11 cellular contexts compared by ENCODE assay signal in the genomic region with DNA sequence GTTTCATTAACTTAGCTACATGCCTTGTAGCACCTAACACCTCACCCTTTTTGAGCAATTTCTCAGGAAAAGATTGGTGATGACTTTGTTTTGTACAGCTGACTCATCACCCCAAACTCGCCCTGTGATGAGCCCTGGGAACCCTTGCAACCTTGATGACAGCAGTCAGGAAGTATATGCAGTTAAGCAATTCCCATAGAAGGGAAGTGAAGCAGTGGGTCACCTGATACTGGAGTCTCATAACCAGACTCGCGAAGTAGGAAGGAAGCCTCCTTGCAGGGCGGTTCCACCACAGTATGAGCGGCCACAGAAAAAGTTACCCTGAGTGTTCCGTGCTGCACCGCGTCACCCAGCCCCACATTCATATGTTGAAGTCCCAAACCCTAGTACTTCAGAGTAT.
A peak's percentile ranks its signal among the peaks of the same experiment; 100 is the strongest.
DNase-seq lines count a peak whose midpoint lies in the region; ATAC-seq and TF ChIP-seq lines count a peak whose summit lies in the region.
"Had no signal": no experiment of that assay in that cellular context is flagged by ENCODE, and none has a peak within 500 bp of the region (broad histone marks: within the 10 kb centered on the region; RNA-seq: fewer than 3 reads in every experiment).

No MANE protein-coding gene starts in this region.

- H3K27me3 Mint-ChIP-seq in chondrocyte (ENCODE audit: low read depth): no peaks in the 10 kb centered on the region

- H3K36me3 Mint-ChIP-seq in chondrocyte (ENCODE audit: low read depth): no peaks in the 10 kb centered on the region

- TF ChIP-seq CTCF in osteoblast (IDR thresholded peaks at IDR 0.05; ENCODE audit: extremely low read depth, low read depth, low read length) (no peak), chondrocyte (IDR thresholded peaks at IDR 0.05) (no peak), dorsolateral prefrontal cortex (IDR thresholded peaks at IDR 0.05 in 54 of 56, conservative IDR thresholded peaks at IDR 0.05 in 2 of 56; ENCODE audit: low read depth in 1 of 56, partially characterized antibody in 56 of 56) (no peak)

- H3K9me3 ChIP-seq in osteoblast (ENCODE audit: low read depth, low read length): no peaks in the 10 kb centered on the region
- H3K9me3 ChIP-seq: pancreas had no signal

- H2AFZ ChIP-seq in osteoblast (ENCODE audit: low read length): no peak overlapping the region

- H3K27ac Mint-ChIP-seq in chondrocyte (ENCODE audit: unreplicated experiment): no peak overlapping the region

- H3K4me3 Mint-ChIP-seq in chondrocyte (ENCODE audit: unreplicated experiment): no peak overlapping the region
- H3K4me3 Mint-ChIP-seq: central memory CD8-positive, alpha-beta T cell had no signal

- no peak overlapping the region for H3K4me3 ChIP-seq in osteoblast (ENCODE audit: insufficient read depth, low read length)
- H3K4me3 ChIP-seq in dorsolateral prefrontal cortex: no peak overlapping the region
- H3K4me3 ChIP-seq: pancreas had no signal

- no peaks in the 10 kb centered on the region for H3K27me3 ChIP-seq in osteoblast (ENCODE audit: insufficient read depth, low read length)
- no peaks in the 10 kb centered on the region for H3K27me3 ChIP-seq in dorsolateral prefrontal cortex
- H3K27me3 ChIP-seq: pancreas had no signal

- ATAC-seq in GM18519 (IDR thresholded peaks at IDR 0.05; ENCODE audit: low FRiP score, unreplicated experiment): no peak

- intact Hi-C loops in dorsolateral prefrontal cortex (cut with DNase I): no loop called here

- H3K4me2 ChIP-seq in osteoblast (ENCODE audit: insufficient read depth, low read length): no peak overlapping the region

- H3K4me1 ChIP-seq in osteoblast (ENCODE audit: insufficient read depth, low read length): peaks cover 4% of the 10 kb centered on the region
- H3K4me1 ChIP-seq: pancreas had no signal

- H3K79me2 ChIP-seq in osteoblast (ENCODE audit: insufficient read depth, low read length): no peaks in the 10 kb centered on the region

- H3K27ac ChIP-seq in epithelial cell of prostate (peak overlapping the region; percentile 59), osteoblast (ENCODE audit: low read depth, low read length) (no peak overlapping the region), dorsolateral prefrontal cortex (no peak overlapping the region)
- H3K27ac ChIP-seq: pancreas had no signal

- peaks cover 29% of the 10 kb centered on the region for H3K4me1 Mint-ChIP-seq in chondrocyte (ENCODE audit: low read depth)
- H3K4me1 Mint-ChIP-seq: central memory CD8-positive, alpha-beta T cell had no signal

- no peaks in the 10 kb centered on the region for H3K36me3 ChIP-seq in osteoblast (ENCODE audit: insufficient read depth, low read length)
- H3K36me3 ChIP-seq: pancreas had no signal

- H4K20me1 ChIP-seq in osteoblast (ENCODE audit: insufficient read depth, low read length): no peaks in the 10 kb centered on the region

- DNase-seq in H4 (ENCODE audit: low spot score) (peak; percentile 36), NCI-H226 (peak; percentile 91), epithelial cell of prostate (ENCODE audit: low read depth, low spot score) (peak; percentile 60), osteoblast (ENCODE audit: insufficient read length, low spot score, missing footprints) (peak; percentile 42), chondrocyte (ENCODE audit: low spot score) (no peak), dorsolateral prefrontal cortex (no peak)
- DNase-seq: NCI-H1105 treated with DMSO at 0.1 percent for 48 hours, pancreas, SHP77 had no signal

- H3K9me3 Mint-ChIP-seq in chondrocyte (ENCODE audit: low read depth): no peaks in the 10 kb centered on the region
- H3K9me3 Mint-ChIP-seq: central memory CD8-positive, alpha-beta T cell had no signal

Comparison
In these comparisons a context has a peak if more than half of its experiments do, and no peak if none do; other contexts are left out.
1. DNase-seq: peak in H4 (single experiment), NCI-H226 (single experiment), epithelial cell of prostate (single experiment) and osteoblast (single experiment); none in chondrocyte (single experiment) and dorsolateral prefrontal cortex (0 of 10).